In genomic region chr14:74945852-74946658, GRCh38 we compare ENCODE assay signal across 1 cellular context.
A peak's percentile ranks its signal among the peaks of the same experiment; 100 is the strongest.
TF ChIP-seq lines count a peak whose summit lies in the region.

No MANE protein-coding gene starts in this region.

TF ChIP-seq in HepG2, 621 proteins besides CTCF, POLR2A, EP300 and RAD21 (continued from another document and continues in another):
- TF ChIP-seq, protein P1, sequence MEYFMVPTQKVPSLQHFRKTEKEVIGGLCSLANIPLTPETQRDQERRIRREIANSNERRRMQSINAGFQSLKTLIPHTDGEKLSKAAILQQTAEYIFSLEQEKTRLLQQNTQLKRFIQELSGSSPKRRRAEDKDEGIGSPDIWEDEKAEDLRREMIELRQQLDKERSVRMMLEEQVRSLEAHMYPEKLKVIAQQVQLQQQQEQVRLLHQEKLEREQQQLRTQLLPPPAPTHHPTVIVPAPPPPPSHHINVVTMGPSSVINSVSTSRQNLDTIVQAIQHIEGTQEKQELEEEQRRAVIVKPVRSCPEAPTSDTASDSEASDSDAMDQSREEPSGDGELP (IDR thresholded peaks at IDR 0.05; ENCODE audit: borderline replicate concordance, low read depth), result no peak
- peak; percentile 95 for TF ChIP-seq ZNF710 (CRISPR knock-in tag; IDR thresholded peaks at IDR 0.05; ENCODE audit: borderline replicate concordance)
- TF ChIP-seq, protein P2, sequence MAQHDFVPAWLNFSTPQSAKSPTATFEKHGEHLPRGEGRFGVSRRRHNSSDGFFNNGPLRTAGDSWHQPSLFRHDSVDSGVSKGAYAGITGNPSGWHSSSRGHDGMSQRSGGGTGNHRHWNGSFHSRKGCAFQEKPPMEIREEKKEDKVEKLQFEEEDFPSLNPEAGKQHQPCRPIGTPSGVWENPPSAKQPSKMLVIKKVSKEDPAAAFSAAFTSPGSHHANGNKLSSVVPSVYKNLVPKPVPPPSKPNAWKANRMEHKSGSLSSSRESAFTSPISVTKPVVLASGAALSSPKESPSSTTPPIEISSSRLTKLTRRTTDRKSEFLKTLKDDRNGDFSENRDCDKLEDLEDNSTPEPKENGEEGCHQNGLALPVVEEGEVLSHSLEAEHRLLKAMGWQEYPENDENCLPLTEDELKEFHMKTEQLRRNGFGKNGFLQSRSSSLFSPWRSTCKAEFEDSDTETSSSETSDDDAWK (CRISPR knock-in tag; IDR thresholded peaks at IDR 0.05), result no peak
- no peak for TF ChIP-seq ZSCAN5A (CRISPR knock-in tag; IDR thresholded peaks at IDR 0.05; ENCODE audit: borderline replicate concordance)
- TF ChIP-seq TSC22D2 (CRISPR knock-in tag; IDR thresholded peaks at IDR 0.05; ENCODE audit: borderline replicate concordance), result no peak
- TF ChIP-seq KDM1A (CRISPR knock-in tag; IDR thresholded peaks at IDR 0.05), result 0 out of 2 replicates have a peak, but pooled peaks have one; percentile 34
- no peak for TF ChIP-seq ZNF816 (CRISPR knock-in tag; IDR thresholded peaks at IDR 0.05; ENCODE audit: borderline replicate concordance)
- peak; percentile 19; the same call in 1 of the 2 replicates for TF ChIP-seq THAP9 (CRISPR knock-in tag; IDR thresholded peaks at IDR 0.05; ENCODE audit: borderline replicate concordance)
- TF ChIP-seq TFE3 (CRISPR knock-in tag; IDR thresholded peaks at IDR 0.05), result no peak
- no peak for TF ChIP-seq ZNF652 (CRISPR knock-in tag; IDR thresholded peaks at IDR 0.05; ENCODE audit: borderline replicate concordance, low read depth)
- TF ChIP-seq ZNF557 (CRISPR knock-in tag; IDR thresholded peaks at IDR 0.05), result no peak
- TF ChIP-seq, protein P3, sequence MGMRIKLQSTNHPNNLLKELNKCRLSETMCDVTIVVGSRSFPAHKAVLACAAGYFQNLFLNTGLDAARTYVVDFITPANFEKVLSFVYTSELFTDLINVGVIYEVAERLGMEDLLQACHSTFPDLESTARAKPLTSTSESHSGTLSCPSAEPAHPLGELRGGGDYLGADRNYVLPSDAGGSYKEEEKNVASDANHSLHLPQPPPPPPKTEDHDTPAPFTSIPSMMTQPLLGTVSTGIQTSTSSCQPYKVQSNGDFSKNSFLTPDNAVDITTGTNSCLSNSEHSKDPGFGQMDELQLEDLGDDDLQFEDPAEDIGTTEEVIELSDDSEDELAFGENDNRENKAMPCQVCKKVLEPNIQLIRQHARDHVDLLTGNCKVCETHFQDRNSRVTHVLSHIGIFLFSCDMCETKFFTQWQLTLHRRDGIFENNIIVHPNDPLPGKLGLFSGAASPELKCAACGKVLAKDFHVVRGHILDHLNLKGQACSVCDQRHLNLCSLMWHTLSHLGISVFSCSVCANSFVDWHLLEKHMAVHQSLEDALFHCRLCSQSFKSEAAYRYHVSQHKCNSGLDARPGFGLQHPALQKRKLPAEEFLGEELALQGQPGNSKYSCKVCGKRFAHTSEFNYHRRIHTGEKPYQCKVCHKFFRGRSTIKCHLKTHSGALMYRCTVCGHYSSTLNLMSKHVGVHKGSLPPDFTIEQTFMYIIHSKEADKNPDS (CRISPR knock-in tag; IDR thresholded peaks at IDR 0.05), result no peak
- no peak for TF ChIP-seq CERS6 (CRISPR knock-in tag; IDR thresholded peaks at IDR 0.05)
- TF ChIP-seq ZNF749 (CRISPR knock-in tag; IDR thresholded peaks at IDR 0.05; ENCODE audit: borderline replicate concordance), result no peak
- no peak; the same call in 1 of the 2 replicates for TF ChIP-seq KAT8 (CRISPR knock-in tag; IDR thresholded peaks at IDR 0.05)
- TF ChIP-seq, protein P4, sequence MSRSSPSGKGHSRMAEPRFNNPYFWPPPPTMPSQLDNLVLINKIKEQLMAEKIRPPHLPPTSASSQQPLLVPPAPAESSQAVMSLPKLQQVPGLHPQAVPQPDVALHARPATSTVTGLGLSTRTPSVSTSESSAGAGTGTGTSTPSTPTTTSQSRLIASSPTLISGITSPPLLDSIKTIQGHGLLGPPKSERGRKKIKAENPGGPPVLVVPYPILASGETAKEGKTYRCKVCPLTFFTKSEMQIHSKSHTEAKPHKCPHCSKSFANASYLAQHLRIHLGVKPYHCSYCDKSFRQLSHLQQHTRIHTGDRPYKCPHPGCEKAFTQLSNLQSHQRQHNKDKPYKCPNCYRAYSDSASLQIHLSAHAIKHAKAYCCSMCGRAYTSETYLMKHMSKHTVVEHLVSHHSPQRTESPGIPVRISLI (CRISPR knock-in tag; IDR thresholded peaks at IDR 0.05; ENCODE audit: borderline replicate concordance), result no peak
- no peak for TF ChIP-seq RNF219 (CRISPR knock-in tag; IDR thresholded peaks at IDR 0.05)
- TF ChIP-seq DMAP1 (CRISPR knock-in tag; IDR thresholded peaks at IDR 0.05), result no peak
- TF ChIP-seq NFKB2 (CRISPR knock-in tag; IDR thresholded peaks at IDR 0.05; ENCODE audit: borderline replicate concordance), result peak; percentile 58; the same call in 1 of the 2 replicates
- TF ChIP-seq JUNB (CRISPR knock-in tag; IDR thresholded peaks at IDR 0.05; ENCODE audit: borderline replicate concordance), result no peak
- no peak; the same call in 1 of the 2 replicates for TF ChIP-seq YEATS4 (CRISPR knock-in tag; IDR thresholded peaks at IDR 0.05; ENCODE audit: borderline replicate concordance)
- no peak for TF ChIP-seq TCF12 (IDR thresholded peaks at IDR 0.05)
- no peak for TF ChIP-seq TCF12 (CRISPR knock-in tag; IDR thresholded peaks at IDR 0.05)
- peak; percentile 73; the same call in 1 of the 2 replicates for TF ChIP-seq HDAC1 (CRISPR knock-in tag; IDR thresholded peaks at IDR 0.05)
- TF ChIP-seq RCOR2 (CRISPR knock-in tag; IDR thresholded peaks at IDR 0.05), result 0 out of 2 replicates have a peak, but pooled peaks have one; percentile 59
- no peak for TF ChIP-seq HOXD1 (CRISPR knock-in tag; IDR thresholded peaks at IDR 0.05)
- TF ChIP-seq CBFB (CRISPR knock-in tag; IDR thresholded peaks at IDR 0.05), result no peak
- peak; percentile 4; the same call in 1 of the 2 replicates for TF ChIP-seq MYC (CRISPR knock-in tag; IDR thresholded peaks at IDR 0.05; ENCODE audit: borderline replicate concordance)
- no peak for TF ChIP-seq POLR2G (IDR thresholded peaks at IDR 0.05; ENCODE audit: low read depth, low read length)
- TF ChIP-seq NFE2L2 (IDR thresholded peaks at IDR 0.05; ENCODE audit: low read length), result no peak
- peak; percentile 36; the same call in 1 of the 2 replicates for TF ChIP-seq FOXO1 (CRISPR knock-in tag; IDR thresholded peaks at IDR 0.05)
- TF ChIP-seq RBM22 (optimal IDR thresholded peaks at IDR 0.05; ENCODE audit: low read length), result no peak
- TF ChIP-seq, protein P5, sequence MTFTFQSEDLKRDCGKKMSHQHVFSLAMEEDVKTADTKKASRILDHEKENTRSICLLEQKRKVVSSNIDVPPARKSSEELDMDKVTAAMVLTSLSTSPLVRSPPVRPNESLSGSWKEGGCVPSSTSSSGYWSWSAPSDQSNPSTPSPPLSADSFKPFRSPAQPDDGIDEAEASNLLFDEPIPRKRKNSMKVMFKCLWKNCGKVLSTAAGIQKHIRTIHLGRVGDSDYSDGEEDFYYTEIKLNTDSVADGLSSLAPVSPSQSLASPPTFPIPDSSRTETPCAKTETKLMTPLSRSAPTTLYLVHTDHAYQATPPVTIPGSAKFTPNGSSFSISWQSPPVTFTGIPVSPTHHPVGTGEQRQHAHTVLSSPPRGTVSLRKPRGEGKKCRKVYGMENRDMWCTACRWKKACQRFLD (CRISPR knock-in tag; IDR thresholded peaks at IDR 0.05; ENCODE audit: borderline replicate concordance), result no peak
- TF ChIP-seq SNAI1 (CRISPR knock-in tag; IDR thresholded peaks at IDR 0.05; ENCODE audit: borderline replicate concordance), result no peak
- TF ChIP-seq ZNF562 (CRISPR knock-in tag; IDR thresholded peaks at IDR 0.05; ENCODE audit: borderline replicate concordance), result no peak
